Comparison of ENCODE assay signal across 24 cellular contexts in genomic region chr13:42409061-42409460, GRCh38.
"Had no signal": no experiment of that assay in that cellular context is flagged by ENCODE, and none has a peak within 500 bp of the region (broad histone marks: within the 10 kb centered on the region; RNA-seq: fewer than 3 reads in every experiment).

No MANE protein-coding gene starts in this region.

- H3K36me3 ChIP-seq: MG63 had no signal

- H3K27ac ChIP-seq: RWPE1 had no signal

- H3K4me3 ChIP-seq: MG63 had no signal

- H3K4me2 ChIP-seq: SK-N-SH had no signal

- H3K9ac ChIP-seq: SK-N-SH had no signal

- H3K36me3 Mint-ChIP-seq: T-cell had no signal

- H3K4me3 Mint-ChIP-seq: T-cell had no signal

- H3K27ac Mint-ChIP-seq: T-cell had no signal

- H3K9me3 ChIP-seq: MG63, SK-N-SH had no signal

- H3K9me3 Mint-ChIP-seq: T-cell had no signal

- H3K27me3 ChIP-seq: MG63 had no signal

- H3K27me3 Mint-ChIP-seq: T-cell had no signal

- DNase-seq: IMR-90, Karpas-422, KG1, MG63, NCI-H1092, NCI-H1105 treated with DMSO at 0.1 percent for 48 hours, NCI-H1417 treated with DMSO at 0.1 percent for 48 hours, NCI-H146, NCI-H187, NCI-H2029, NCI-H2081 treated with DMSO at 0.1 percent for 48 hours, NCI-H2171, NCI-H226, NCI-H446 treated with DMSO at 0.1 percent for 48 hours, NCI-H510A treated with DMSO at 0.1 percent for 48 hours, NCI-H748 treated with DMSO at 0.1 percent for 48 hours, PC-3, SHP77, SK-N-SH, SW 1271, T-cell had no signal

- ATAC-seq: HepG2, Panc1, PC-3, T-cell had no signal
